Comparison of ENCODE assay signal across 19 cellular contexts in genomic region chr4:101162990-101163380, GRCh38.
DNase-seq lines count a peak whose midpoint lies in the region; ATAC-seq, FAIRE-seq and TF ChIP-seq lines count a peak whose summit lies in the region.
"Had no signal": no experiment of that assay in that cellular context is flagged by ENCODE, and none has a peak within 500 bp of the region (broad histone marks: within the 10 kb centered on the region; RNA-seq: fewer than 3 reads in every experiment).

No MANE protein-coding gene starts in this region.

- H4K20me1 ChIP-seq in keratinocyte (ENCODE audit: control insufficient read depth, extremely low read depth, insufficient read depth, low read length), result no peaks in the 10 kb centered on the region

- H3K36me3 ChIP-seq in keratinocyte (ENCODE audit: control insufficient read depth in 2 of 2, extremely low read depth in 1 of 2, insufficient read depth in 2 of 2, low read length in 2 of 2), result peaks cover 0 to 2% of the 10 kb centered on the region in 2 experiments
- H3K36me3 ChIP-seq in WERI-Rb-1, result no peaks in the 10 kb centered on the region
- H3K36me3 ChIP-seq: BLaER1 had no signal

- no peak overlapping the region for H3K9ac ChIP-seq in keratinocyte (ENCODE audit: control insufficient read depth, extremely low read depth, insufficient read depth, low read length)
- H3K9ac ChIP-seq: BLaER1 had no signal

- H3K4me3 ChIP-seq in keratinocyte (ENCODE audit: control insufficient read depth in 2 of 3, extremely low read depth in 1 of 3, insufficient read depth in 2 of 3, low read depth in 1 of 3, low read length in 3 of 3) (no peak overlapping the region), WERI-Rb-1 (ENCODE audit: low read depth, low read length) (no peak overlapping the region)
- H3K4me3 ChIP-seq: BLaER1, GM23338 had no signal

- H3K27me3 ChIP-seq in keratinocyte (ENCODE audit: control insufficient read depth, extremely low read depth, insufficient read depth, low read length), result no peaks in the 10 kb centered on the region
- H3K27me3 ChIP-seq in WERI-Rb-1 (ENCODE audit: insufficient read depth, low read depth, severe bottlenecking), result no peaks in the 10 kb centered on the region
- H3K27me3 ChIP-seq: BLaER1 had no signal

- H3K27ac ChIP-seq in VCaP (peak overlapping the region; percentile 15; the same call in 1 of the 2 replicates), keratinocyte (ENCODE audit: control insufficient read depth, insufficient read depth, low read length) (no peak overlapping the region), WERI-Rb-1 (no peak overlapping the region)
- H3K27ac ChIP-seq: BLaER1 had no signal

- H3K4me1 ChIP-seq in keratinocyte (ENCODE audit: control insufficient read depth, extremely low read depth, insufficient read depth, low read length), result peaks cover 22% of the 10 kb centered on the region
- H3K4me1 ChIP-seq: BLaER1 had no signal

- no peak for TF ChIP-seq POLR2A in GM12891 (IDR thresholded peaks at IDR 0.05; ENCODE audit: low read depth, low read length)

- ATAC-seq in HG02610 (IDR thresholded peaks at IDR 0.05; ENCODE audit: unreplicated experiment) (no peak), HG03521 (IDR thresholded peaks at IDR 0.05; ENCODE audit: unreplicated experiment) (no peak)
- ATAC-seq: GM23338 had no signal

- FAIRE-seq in GM18507 (lab: Jason Lieb, UNC), result peak; percentile 18
- FAIRE-seq in keratinocyte (lab: Jason Lieb, UNC), result peak; percentile 67
- no peak for FAIRE-seq in GM12891 (lab: Jason Lieb, UNC)
- FAIRE-seq: G401.6, GM12892, H54 had no signal

- dilution Hi-C loops in keratinocyte (cut with MboI; ENCODE audit: extremely low pct_ligation_motif_present, low sequenced_read_pairs), result no loop called here

- DNase-seq in GM18507 (ENCODE audit: extremely low spot score, insufficient read length, low read depth), result no peak
- DNase-seq in keratinocyte (ENCODE audit: low read depth, low spot score), result no peak
- no peak for DNase-seq in WERI-Rb-1
- no peak for DNase-seq in GM12891 (ENCODE audit: insufficient read length, low spot score)
- DNase-seq: CD8-positive, alpha-beta memory T cell; COR-L47; DMS 273 treated with DMSO at 0.1 percent for 48 hours; DMS53; HCEC 1CT; HFFc6; KG1 had no signal

- H2AFZ ChIP-seq in keratinocyte (ENCODE audit: control insufficient read depth, low read length), result no peak overlapping the region
- H2AFZ ChIP-seq: GM23338 had no signal

- TF ChIP-seq CTCF in VCaP (conservative IDR thresholded peaks at IDR 0.05) (no peak), keratinocyte (optimal IDR thresholded peaks at IDR 0.05 in 1 of 3, IDR thresholded peaks at IDR 0.05 in 1 of 3, conservative IDR thresholded peaks at IDR 0.05 in 1 of 3; ENCODE audit: extremely low read depth in 1 of 3, insufficient read depth in 2 of 3, low read length in 3 of 3) (no peak), WERI-Rb-1 (IDR thresholded peaks at IDR 0.05; ENCODE audit: low read depth, low read length) (no peak)

- H3K79me2 ChIP-seq in keratinocyte (ENCODE audit: control insufficient read depth, insufficient read depth, low read length), result peaks cover 19% of the 10 kb centered on the region

- no peaks in the 10 kb centered on the region for H3K9me1 ChIP-seq in keratinocyte (ENCODE audit: control insufficient read depth, extremely low read depth, insufficient read depth, low read length)

- H3K9me3 ChIP-seq in keratinocyte (ENCODE audit: control insufficient read depth, low read depth, low read length) (no peaks in the 10 kb centered on the region), WERI-Rb-1 (ENCODE audit: severe bottlenecking) (no peaks in the 10 kb centered on the region)
- H3K9me3 ChIP-seq: BLaER1 had no signal

- no peak overlapping the region for H3K4me2 ChIP-seq in keratinocyte (ENCODE audit: control insufficient read depth, extremely low read depth, insufficient read depth, low read depth, low read length)
- H3K4me2 ChIP-seq: BLaER1, GM23338 had no signal

TF ChIP-seq in GM12891, 5 proteins besides CTCF, POLR2A, EP300 and RAD21:
- TF ChIP-seq PAX5 (IDR thresholded peaks at IDR 0.05; ENCODE audit: insufficient read depth, low read length, severe bottlenecking) (no peak), POLR2AphosphoS5 (IDR thresholded peaks at IDR 0.05; ENCODE audit: low read depth, low read length) (no peak), SPI1 (IDR thresholded peaks at IDR 0.05; ENCODE audit: low read depth, low read length) (no peak)
TF ChIP-seq in GM12891: peak in this region for 0.
